ENCODE assay signal across 18 cellular contexts in genomic region chr11:92311616-92312449, GRCh38.
DNase-seq lines count a peak whose midpoint lies in the region; ATAC-seq and TF ChIP-seq lines count a peak whose summit lies in the region.
"Had no signal": no experiment of that assay in that cellular context is flagged by ENCODE, and none has a peak within 500 bp of the region (broad histone marks: within the 10 kb centered on the region; RNA-seq: fewer than 3 reads in every experiment).

No MANE protein-coding gene starts in this region.

- ATAC-seq in esophagus mucosa = peak; percentile 53
- no peak for ATAC-seq in left cardiac atrium
- ATAC-seq: activated naive CD8-positive, alpha-beta T cell treated with anti-CD3 and anti-CD28 coated beads, Interleukin-2, amount 50 U/mL, for 24 hours; Panc1; stimulated activated naive CD8-positive, alpha-beta T cell treated with anti-CD3 and anti-CD28 coated beads, Interleukin-15, amount 100 ng/mL, for 72 hours had no signal

- no peaks in the 10 kb centered on the region for H3K27me3 Mint-ChIP-seq in neural crest cell (ENCODE audit: low read depth)
- H3K27me3 Mint-ChIP-seq: activated CD4-positive, alpha-beta memory T cell treated with anti-CD3 and anti-CD28 coated beads, Interleukin-2, amount 10 ng/mL, durations not matched to agents 7 days and 5 days; activated naive CD8-positive, alpha-beta T cell treated with anti-CD3 and anti-CD28 coated beads, Interleukin-2, amount 50 U/mL, for 24 hours had no signal

- H3K27ac Mint-ChIP-seq in neural crest cell (ENCODE audit: unreplicated experiment) = no peak overlapping the region
- H3K27ac Mint-ChIP-seq: activated CD4-positive, alpha-beta memory T cell treated with anti-CD3 and anti-CD28 coated beads, Interleukin-2, amount 10 ng/mL, durations not matched to agents 7 days and 5 days; activated naive CD8-positive, alpha-beta T cell treated with anti-CD3 and anti-CD28 coated beads, Interleukin-2, amount 50 U/mL, for 24 hours; activated T-helper 1 cell treated with anti-CD3 and anti-CD28 coated beads, Interleukin-12 subunit alpha, Interleukin-12 subunit beta, Interleukin-2, Interleukin-4 antibody, amounts not matched to agents 30 ng/mL and 10 ng/mL and 1 ng/mL, durations not matched to agents 14 hours and 24 hours and 36 hours; stimulated activated naive CD8-positive, alpha-beta T cell treated with anti-CD3 and anti-CD28 coated beads, Interleukin-15, amount 100 ng/mL, for 72 hours had no signal

- intact Hi-C loops in left cardiac atrium (cut with DNase I) = no loop called here

- TF ChIP-seq CTCF in neural crest cell (conservative IDR thresholded peaks at IDR 0.05) = peak; percentile 48

- H3K4me3 Mint-ChIP-seq in neural crest cell = no peak overlapping the region
- H3K4me3 Mint-ChIP-seq: activated CD4-positive, alpha-beta memory T cell treated with anti-CD3 and anti-CD28 coated beads, Interleukin-2, amount 10 ng/mL, durations not matched to agents 7 days and 5 days; activated naive CD8-positive, alpha-beta T cell treated with anti-CD3 and anti-CD28 coated beads, Interleukin-2, amount 50 U/mL, for 24 hours; activated T-helper 1 cell treated with anti-CD3 and anti-CD28 coated beads, Interleukin-12 subunit alpha, Interleukin-12 subunit beta, Interleukin-2, Interleukin-4 antibody, amounts not matched to agents 30 ng/mL and 10 ng/mL and 1 ng/mL, durations not matched to agents 14 hours and 24 hours and 36 hours; stimulated activated naive CD8-positive, alpha-beta T cell treated with anti-CD3 and anti-CD28 coated beads, Interleukin-15, amount 100 ng/mL, for 72 hours had no signal

- DNase-seq in ELF-1 (ENCODE audit: low read depth, low spot score) (peak; percentile 34), MV-4-11 (lab: John Stamatoyannopoulos, UW) (peak; percentile 17), neural crest cell (ENCODE audit: low read depth, low spot score) (no peak), OCI-M2 (lab: John Stamatoyannopoulos, UW; ENCODE audit: unreplicated experiment) (no peak), NCI-H146 (lab: John Stamatoyannopoulos, UW) (no peak), left cardiac atrium (no peak), NCI-H2029 (lab: John Stamatoyannopoulos, UW) (no peak)
- DNase-seq: activated CD4-positive, alpha-beta memory T cell treated with anti-CD3 and anti-CD28 coated beads, Interleukin-2, amount 10 ng/mL, durations not matched to agents 7 days and 5 days; activated naive CD8-positive, alpha-beta T cell treated with anti-CD3 and anti-CD28 coated beads, Interleukin-2, amount 50 U/mL, for 24 hours; kidney glomerular epithelial cell; NCI-H187 treated with DMSO at 0.1 percent for 48 hours; NCI-H526 treated with DMSO at 0.1 percent for 48 hours; ovary; stimulated activated naive CD8-positive, alpha-beta T cell treated with anti-CD3 and anti-CD28 coated beads, Interleukin-15, amount 100 ng/mL, for 72 hours; uterus had no signal

- no peaks in the 10 kb centered on the region for H3K36me3 Mint-ChIP-seq in neural crest cell (ENCODE audit: low read depth)

- peaks cover 36% of the 10 kb centered on the region for H3K4me1 Mint-ChIP-seq in neural crest cell
- H3K4me1 Mint-ChIP-seq: activated CD4-positive, alpha-beta memory T cell treated with anti-CD3 and anti-CD28 coated beads, Interleukin-2, amount 10 ng/mL, durations not matched to agents 7 days and 5 days; activated naive CD8-positive, alpha-beta T cell treated with anti-CD3 and anti-CD28 coated beads, Interleukin-2, amount 50 U/mL, for 24 hours; stimulated activated naive CD8-positive, alpha-beta T cell treated with anti-CD3 and anti-CD28 coated beads, Interleukin-15, amount 100 ng/mL, for 72 hours had no signal

- H3K9me3 Mint-ChIP-seq in neural crest cell = no peaks in the 10 kb centered on the region
- H3K9me3 Mint-ChIP-seq: activated CD4-positive, alpha-beta memory T cell treated with anti-CD3 and anti-CD28 coated beads, Interleukin-2, amount 10 ng/mL, durations not matched to agents 7 days and 5 days; activated naive CD8-positive, alpha-beta T cell treated with anti-CD3 and anti-CD28 coated beads, Interleukin-2, amount 50 U/mL, for 24 hours; activated T-helper 1 cell treated with anti-CD3 and anti-CD28 coated beads, Interleukin-12 subunit alpha, Interleukin-12 subunit beta, Interleukin-2, Interleukin-4 antibody, amounts not matched to agents 30 ng/mL and 10 ng/mL and 1 ng/mL, durations not matched to agents 14 hours and 24 hours and 36 hours; stimulated activated naive CD8-positive, alpha-beta T cell treated with anti-CD3 and anti-CD28 coated beads, Interleukin-15, amount 100 ng/mL, for 72 hours had no signal

Comparison
In these comparisons a context has a peak if more than half of its experiments do, and no peak if none do; other contexts are left out.
1. DNase-seq: peak in ELF-1 (single experiment) and MV-4-11 (single experiment); none in neural crest cell (single experiment), OCI-M2 (single experiment), NCI-H146 (single experiment), left cardiac atrium (single experiment) and NCI-H2029 (single experiment).